In genomic region chr13:29702912-29703351, GRCh38 we compare ENCODE assay signal across 10 cellular contexts.
DNase-seq lines count a peak whose midpoint lies in the region; ATAC-seq lines count a peak whose summit lies in the region.
"Had no signal": no experiment of that assay in that cellular context is flagged by ENCODE, and none has a peak within 500 bp of the region (broad histone marks: within the 10 kb centered on the region; RNA-seq: fewer than 3 reads in every experiment).

No MANE protein-coding gene starts in this region.

- H3K27me3 ChIP-seq in adipocyte (replicated peaks; ENCODE audit: control insufficient read depth, insufficient read depth, low read length) (no peaks in the 10 kb centered on the region), skeletal muscle tissue (ENCODE audit: control insufficient read depth in 3 of 3, insufficient read depth in 3 of 3, low read length in 3 of 3) (no peaks in the 10 kb centered on the region)

- H3K9me3 ChIP-seq in adipocyte (ENCODE audit: control insufficient read depth, low read length), result no peaks in the 10 kb centered on the region
- no peaks in the 10 kb centered on the region for H3K9me3 ChIP-seq in skeletal muscle tissue (ENCODE audit: control insufficient read depth in 3 of 3, low read length in 3 of 3)

- ATAC-seq in left cardiac atrium, result peak; percentile 71 to 85
- ATAC-seq: T-cell had no signal

- H3K4me1 ChIP-seq in adipocyte (ENCODE audit: control insufficient read depth, insufficient read depth, low read length) (peaks cover 12% of the 10 kb centered on the region), skeletal muscle tissue (ENCODE audit: control insufficient read depth in 3 of 3, insufficient read depth in 3 of 3, low read length in 3 of 3) (peaks cover 0 to 12% (median 4%) of the 10 kb centered on the region in 3 donors)

- intact Hi-C loops in left cardiac atrium (cut with DNase I), result no loop called here

- H3K36me3 ChIP-seq in adipocyte (ENCODE audit: control insufficient read depth, insufficient read depth, low read length, severe bottlenecking) (no peaks in the 10 kb centered on the region), skeletal muscle tissue (ENCODE audit: control insufficient read depth in 3 of 3, insufficient read depth in 3 of 3, low read length in 3 of 3) (no peaks in the 10 kb centered on the region)

- DNase-seq in HK-2 (ENCODE audit: unreplicated experiment) (peak; percentile 7), adipocyte (ENCODE audit: low read depth) (peak; percentile 89), left cardiac atrium (peak; percentile 60), NOMO-1 treated with dmso at 0.1 percent for 144 hours (lab: John Stamatoyannopoulos, UW; ENCODE audit: unreplicated experiment) (no peak), NCI-H69 (lab: John Stamatoyannopoulos, UW) (no peak), T-helper 2 cell (no peak), hypothalamus (lab: John Stamatoyannopoulos, UW) (no peak)
- DNase-seq: activated naive CD4-positive, alpha-beta T cell treated with anti-CD3 and anti-CD28 coated beads, Interleukin-2, amount 10 ng/mL, durations not matched to agents 7 days and 5 days; T-cell had no signal

- H3K9ac ChIP-seq in adipocyte (ENCODE audit: low read length) (no peak overlapping the region), skeletal muscle tissue (ENCODE audit: low read depth in 1 of 3, low read length in 3 of 3) (no peak overlapping the region)

- peak overlapping the region; percentile 40 for H3K4me3 ChIP-seq in adipocyte (ENCODE audit: low read length)
- no peak overlapping the region for H3K4me3 ChIP-seq in skeletal muscle tissue (ENCODE audit: low read length in 3 of 3)

- peak overlapping the region; percentile 7 for H3K27ac ChIP-seq in skeletal muscle tissue (ENCODE audit: low read depth, low read length)

Comparison
In these comparisons a context has a peak if more than half of its experiments do, and no peak if none do; other contexts are left out.
1. DNase-seq: peak in HK-2 (single experiment), adipocyte (single experiment) and left cardiac atrium (single experiment); none in NOMO-1 treated with dmso at 0.1 percent for 144 hours (single experiment), NCI-H69 (single experiment), T-helper 2 cell (0 of 5) and hypothalamus (0 of 51).